ENCODE assay signal across 18 cellular contexts in the genomic region with DNA sequence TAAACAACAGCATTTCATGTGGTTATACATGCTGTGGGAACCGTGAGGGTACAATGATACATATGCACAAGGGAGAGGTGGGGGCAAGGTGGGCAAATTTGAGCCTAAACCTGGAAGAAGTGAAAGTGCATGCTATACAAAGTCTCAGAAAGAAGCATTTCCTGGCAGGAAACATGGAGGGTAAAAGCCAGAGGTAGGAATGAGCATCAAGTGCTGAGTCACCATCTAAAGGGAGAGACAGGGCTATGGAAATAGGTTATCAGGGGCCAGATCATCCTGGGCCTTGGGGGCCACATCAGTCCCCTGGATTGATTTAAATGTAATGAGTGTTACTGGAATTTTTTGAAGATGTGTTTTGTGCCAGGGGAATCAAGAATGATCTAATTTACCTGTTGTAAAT.
"Had no signal": no experiment of that assay in that cellular context is flagged by ENCODE, and none has a peak within 500 bp of the region (broad histone marks: within the 10 kb centered on the region; RNA-seq: fewer than 3 reads in every experiment).

No MANE protein-coding gene starts in this region.

- H3K36me3 ChIP-seq: cardiac muscle cell, neutrophil, pancreas, tibial nerve had no signal

- H3K4me1 ChIP-seq: pancreas had no signal

- H3K4me3 ChIP-seq: cardiac muscle cell, pancreas, skin epidermis, tibial nerve had no signal

- ATAC-seq: activated naive CD8-positive, alpha-beta T cell treated with anti-CD3 and anti-CD28 coated beads, Interleukin-2, amount 50 U/mL, for 24 hours; activated T-cell treated with anti-CD3 and anti-CD28 coated beads, Interleukin-2, amount 50 U/mL, for 72 hours; left ventricle myocardium superior; natural killer cell treated with Interleukin-12 subunit alpha and Interleukin-12 subunit beta and Interleukin-15 and Interleukin-18, amount 100 ng/mL, for 72 hours; pancreas; right cardiac atrium had no signal

- DNase-seq: activated CD4-positive, alpha-beta memory T cell treated with anti-CD3 and anti-CD28 coated beads, Interleukin-2, amount 10 ng/mL, durations not matched to agents 7 days and 5 days; activated CD4-positive, alpha-beta T cell treated with anti-CD3 and anti-CD28 coated beads for 48 hours; activated effector memory CD4-positive, alpha-beta T cell treated with anti-CD3 and anti-CD28 coated beads, Interleukin-2, amount 50 U/mL, for 16 hours; activated naive CD4-positive, alpha-beta T cell treated with anti-CD3 and anti-CD28 coated beads, Interleukin-2, amount 50 U/mL, for 16 hours; activated naive CD8-positive, alpha-beta T cell treated with anti-CD3 and anti-CD28 coated beads, Interleukin-2, amount 50 U/mL, for 24 hours; activated T-cell treated with anti-CD3 and anti-CD28 coated beads, Interleukin-2, amount 50 U/mL, for 72 hours; foreskin fibroblast; immature natural killer cell; left ventricle myocardium superior; mammary epithelial cell; pancreas; right cardiac atrium; stimulated activated CD4-positive, alpha-beta T cell treated with anti-CD3 and anti-CD28 coated beads, Interleukin-1b, Interleukin-23, amount 100 ng/mL, for 48 hours had no signal

- H3K27ac ChIP-seq: cardiac muscle cell, neutrophil, pancreas, skin epidermis, tibial nerve had no signal

- H3K9me3 ChIP-seq: neutrophil, pancreas, tibial nerve had no signal

- H3K27me3 ChIP-seq: cardiac muscle cell, neutrophil, pancreas, tibial nerve had no signal
